ENCODE assay signal across 1 cellular context in genomic region chr10:1102836-1103235, GRCh38.
TF ChIP-seq lines count a peak whose summit lies in the region.

No MANE protein-coding gene starts in this region.

TF ChIP-seq in SK-N-SH, 30 proteins besides CTCF, POLR2A, EP300 and RAD21 (continued from another document):
- TF ChIP-seq, protein P1, sequence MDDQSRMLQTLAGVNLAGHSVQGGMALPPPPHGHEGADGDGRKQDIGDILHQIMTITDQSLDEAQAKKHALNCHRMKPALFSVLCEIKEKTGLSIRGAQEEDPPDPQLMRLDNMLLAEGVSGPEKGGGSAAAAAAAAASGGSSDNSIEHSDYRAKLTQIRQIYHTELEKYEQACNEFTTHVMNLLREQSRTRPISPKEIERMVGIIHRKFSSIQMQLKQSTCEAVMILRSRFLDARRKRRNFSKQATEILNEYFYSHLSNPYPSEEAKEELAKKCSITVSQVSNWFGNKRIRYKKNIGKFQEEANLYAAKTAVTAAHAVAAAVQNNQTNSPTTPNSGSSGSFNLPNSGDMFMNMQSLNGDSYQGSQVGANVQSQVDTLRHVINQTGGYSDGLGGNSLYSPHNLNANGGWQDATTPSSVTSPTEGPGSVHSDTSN (IDR thresholded peaks at IDR 0.05), result no peak
- TF ChIP-seq TCF12 (IDR thresholded peaks at IDR 0.05) (no peak), GATA2 (CRISPR knock-in tag; IDR thresholded peaks at IDR 0.05) (no peak), CHD2 (IDR thresholded peaks at IDR 0.05; ENCODE audit: low read length, partially characterized antibody) (no peak)
